ENCODE assay signal across 10 cellular contexts in the genomic region with DNA sequence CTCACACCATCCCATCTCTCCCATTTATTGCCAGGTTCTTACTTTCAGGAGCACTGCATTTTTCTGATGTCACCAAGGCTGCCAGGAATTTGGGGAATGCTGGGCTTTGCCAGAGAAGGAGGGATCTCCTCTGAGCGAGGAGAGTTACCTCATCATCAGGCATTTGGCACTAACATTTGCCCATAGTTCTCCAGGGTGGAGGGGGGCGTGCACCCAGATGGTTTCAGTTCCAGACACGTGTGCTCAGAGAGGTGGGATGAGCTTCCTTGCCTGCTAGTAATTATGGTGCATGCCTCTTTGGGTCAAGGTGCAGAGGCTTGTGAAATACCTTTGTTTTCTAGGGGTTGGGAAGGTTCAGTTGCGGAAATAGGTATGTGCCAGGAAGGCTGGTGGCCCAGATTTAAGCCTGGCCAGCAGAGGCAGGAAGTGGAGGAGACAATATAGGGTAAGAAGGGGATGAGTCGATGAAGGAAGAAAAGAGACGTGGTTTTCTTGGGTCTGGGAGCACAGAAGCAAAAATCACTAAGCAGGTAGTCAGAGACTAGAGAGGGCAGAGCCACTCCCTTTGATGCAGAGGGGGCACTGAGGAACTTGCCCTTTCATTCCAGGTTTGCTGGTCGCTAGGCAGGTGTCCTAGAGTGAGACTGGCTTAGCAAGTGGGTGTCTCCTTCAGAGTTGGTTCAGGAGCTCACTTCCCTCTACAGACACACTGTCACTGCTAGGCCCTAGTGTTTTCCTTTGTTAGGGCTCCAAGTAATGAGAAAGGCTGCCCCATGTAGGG. TPM values are rescaled to one million over a fixed set of nuclear protein-coding genes. Genes with fewer than 3 reads are reported as not detected.
DNase-seq lines count a peak whose midpoint lies in the region; ATAC-seq and TF ChIP-seq lines count a peak whose summit lies in the region.
"Had no signal": no experiment of that assay in that cellular context is flagged by ENCODE, and none has a peak within 500 bp of the region (broad histone marks: within the 10 kb centered on the region; RNA-seq: fewer than 3 reads in every experiment).

No MANE protein-coding gene starts in this region.

- no peak overlapping the region for H2AFZ ChIP-seq in smooth muscle cell (ENCODE audit: low read depth)

- peaks cover 45% of the 10 kb centered on the region for H3K79me2 ChIP-seq in smooth muscle cell (ENCODE audit: low read depth)

- peak; percentile 74 for DNase-seq in HPDE6-E6E7 (ENCODE audit: extremely low spot score)
- peak in 2 of 3 donors; percentile 47 to 68 for DNase-seq in right cardiac atrium
- DNase-seq in smooth muscle cell (lab: John Stamatoyannopoulos, UW; ENCODE audit: unreplicated experiment): no peak
- DNase-seq in MV-4-11 (lab: John Stamatoyannopoulos, UW): no peak
- no peak for DNase-seq in COLO668 (lab: John Stamatoyannopoulos, UW; ENCODE audit: unreplicated experiment)
- no peak for DNase-seq in spleen

- H3K9me3 ChIP-seq in right cardiac atrium (ENCODE audit: control insufficient read depth, low read length): no peaks in the 10 kb centered on the region
- no peaks in the 10 kb centered on the region for H3K9me3 ChIP-seq in smooth muscle cell (replicated peaks; ENCODE audit: low read depth)
- H3K9me3 ChIP-seq in spleen: no peaks in the 10 kb centered on the region
- H3K9me3 ChIP-seq: gastrocnemius medialis had no signal

- H3F3A ChIP-seq in smooth muscle cell (ENCODE audit: low read depth): peaks cover 6% of the 10 kb centered on the region

- H3K36me3 ChIP-seq in smooth muscle cell (ENCODE audit: low read depth): no peaks in the 10 kb centered on the region
- no peaks in the 10 kb centered on the region for H3K36me3 ChIP-seq in spleen
- H3K36me3 ChIP-seq: gastrocnemius medialis had no signal

- H4K20me1 ChIP-seq in smooth muscle cell (ENCODE audit: low read depth): peaks cover 72% of the 10 kb centered on the region

- intact Hi-C loops in right cardiac atrium (cut with DNase I) (no loop called here), spleen (cut with DNase I; ENCODE audit: low total_unique reads) (no loop called here)

- H3K9ac ChIP-seq in smooth muscle cell (ENCODE audit: low read depth): no peak overlapping the region

- ATAC-seq in right cardiac atrium: peak; percentile 87 to 90
- no peak for ATAC-seq in HG02973 (IDR thresholded peaks at IDR 0.05; ENCODE audit: unreplicated experiment)

- peak overlapping the region; percentile 66 for H3K4me2 ChIP-seq in smooth muscle cell

- H3K27ac ChIP-seq in VCaP (peak overlapping the region; percentile 80), right cardiac atrium (ENCODE audit: low read length) (peak overlapping the region; percentile 19), smooth muscle cell (ENCODE audit: low read depth) (peak overlapping the region; percentile 31), spleen (no peak overlapping the region)
- H3K27ac ChIP-seq: HL-60 had no signal

- TF ChIP-seq CTCF in VCaP (conservative IDR thresholded peaks at IDR 0.05): no peak
- no peak for TF ChIP-seq CTCF in smooth muscle cell (IDR thresholded peaks at IDR 0.05; ENCODE audit: borderline replicate concordance, insufficient read depth, poor library complexity, severe bottlenecking)
- no peak for TF ChIP-seq CTCF in spleen (IDR thresholded peaks at IDR 0.05 in 8 of 11, conservative IDR thresholded peaks at IDR 0.05 in 3 of 11)

- H3K4me1 ChIP-seq in right cardiac atrium (ENCODE audit: control insufficient read depth, insufficient read depth, low read length): peaks cover 4% of the 10 kb centered on the region
- peaks cover 11% of the 10 kb centered on the region for H3K4me1 ChIP-seq in smooth muscle cell (ENCODE audit: low read depth)
- no peaks in the 10 kb centered on the region for H3K4me1 ChIP-seq in spleen

- H3K27me3 ChIP-seq in right cardiac atrium (ENCODE audit: control insufficient read depth, insufficient read depth): no peaks in the 10 kb centered on the region
- no peaks in the 10 kb centered on the region for H3K27me3 ChIP-seq in smooth muscle cell (ENCODE audit: low read depth)
- H3K27me3 ChIP-seq in spleen (replicated peaks in 1 of 7): peaks cover 0 to 5% (median 0%) of the 10 kb centered on the region in 7 donors
- H3K27me3 ChIP-seq: gastrocnemius medialis had no signal

- no peak for TF ChIP-seq POLR2A in spleen (IDR thresholded peaks at IDR 0.05)

- 47% methylated on average over 7 of the region's 7 CpGs for WGBS in right cardiac atrium
- WGBS in smooth muscle cell (ENCODE audit: low lambda C conversion rate): 30% methylated on average over 7 of the region's 7 CpGs
- 66 to 77% (median 71%) methylated on average over 7 of the region's 7 CpGs for whole genome bisulfite sequencing in spleen, 5 donors

- H3K4me3 ChIP-seq in right cardiac atrium (ENCODE audit: low read length) (no peak overlapping the region), smooth muscle cell (no peak overlapping the region), spleen (no peak overlapping the region)
- H3K4me3 ChIP-seq: gastrocnemius medialis had no signal

RNA-seq across cellular contexts. Expression of a gene that starts 7.2 kb away (rescaled TPM):
- 1 to 10 TPM; 3.5 to 5.4 (median 4.5) TPM for total RNA-seq in right cardiac atrium
- 3.5 TPM for polyA plus RNA-seq in right cardiac atrium
- total RNA-seq in smooth muscle cell: 19.6 and 20.0 TPM in 2 replicates
- polyA plus RNA-seq in smooth muscle cell: 15.1 and 30.7 TPM in 2 replicates
- total RNA-seq in spleen: 1 to 10 TPM; 1.2 to 1.9 (median 1.5) TPM
- under 1 TPM; 0.67 to 0.90 (median 0.76) TPM for polyA plus RNA-seq in spleen

RNA-seq across cellular contexts. Expression of a gene that starts 36.1 kb away (rescaled TPM):
- total RNA-seq in right cardiac atrium (under 1 TPM; 0.32 to 0.77 (median 0.62) TPM), smooth muscle cell (0.76 and 17.0 TPM in 2 replicates), spleen (under 1 TPM in 5 of 7 donors, not detected in 2; 0.23 to 0.87 (median 0.63) TPM)
- polyA plus RNA-seq in right cardiac atrium (0.18 TPM), smooth muscle cell (0.70 and 2.5 TPM in 2 replicates), spleen (under 1 TPM; 0.09 to 0.26 (median 0.09) TPM)

Comparison
In these comparisons a context has a peak if more than half of its experiments do, and no peak if none do; other contexts are left out.
1. DNase-seq: peak in HPDE6-E6E7 (single experiment) and right cardiac atrium (2 of 3); none in smooth muscle cell (single experiment), MV-4-11 (single experiment), COLO668 (single experiment) and spleen (single experiment).
2. H3K27ac ChIP-seq: peak in VCaP (single experiment), right cardiac atrium (single experiment) and smooth muscle cell (single experiment); none in spleen (0 of 8).